ENCODE assay signal across 8 cellular contexts in the genomic region with DNA sequence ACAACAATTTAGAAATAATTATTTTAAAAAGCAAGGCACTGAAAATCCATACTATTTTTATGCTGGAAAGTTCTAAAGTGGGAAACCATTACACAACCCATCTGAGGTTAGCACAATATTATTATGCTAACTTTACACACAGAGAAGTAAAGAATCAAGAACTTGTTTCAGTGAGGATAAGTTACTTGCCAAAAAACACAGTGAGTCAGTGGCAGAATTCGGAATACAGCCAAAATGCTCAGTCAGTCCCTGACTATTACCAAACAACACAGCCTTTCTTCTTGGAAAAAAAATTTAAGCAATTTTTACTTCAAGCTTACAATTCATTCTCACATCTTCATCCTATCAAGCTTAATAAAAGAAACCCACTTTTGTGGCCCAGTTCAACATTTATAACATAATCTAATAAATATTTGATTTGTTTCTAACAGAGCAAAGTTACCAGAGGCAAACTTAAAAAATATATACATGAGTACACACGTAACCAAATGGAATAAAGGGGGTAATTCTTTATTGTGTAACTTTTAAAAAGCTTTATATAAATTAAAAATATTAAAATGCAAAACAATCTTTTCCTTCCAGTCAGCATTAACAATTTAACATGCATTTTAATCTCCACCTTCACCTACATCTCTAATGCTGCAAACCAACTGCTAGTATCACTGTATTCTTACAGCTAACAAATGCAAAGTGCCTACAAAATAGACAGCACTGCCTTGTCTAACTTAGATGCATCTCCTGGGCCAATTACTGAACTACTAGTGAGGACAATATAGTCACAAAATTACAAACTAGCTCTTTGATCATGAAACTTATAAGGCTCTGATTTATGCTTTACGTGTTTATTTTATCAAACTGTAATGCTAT. TPM values are rescaled to one million over a fixed set of nuclear protein-coding genes. Genes with fewer than 3 reads are reported as not detected.
DNase-seq lines count a peak whose midpoint lies in the region; ATAC-seq and TF ChIP-seq lines count a peak whose summit lies in the region.
"Had no signal": no experiment of that assay in that cellular context is flagged by ENCODE, and none has a peak within 500 bp of the region (broad histone marks: within the 10 kb centered on the region; RNA-seq: fewer than 3 reads in every experiment).

No MANE protein-coding gene starts in this region.

- no peak for TF ChIP-seq CTCF in body of pancreas (IDR thresholded peaks at IDR 0.05)

- H3K27me3 ChIP-seq in body of pancreas = no peaks in the 10 kb centered on the region
- H3K27me3 ChIP-seq: SJCRH30 had no signal

- no peaks in the 10 kb centered on the region for H3K9me3 ChIP-seq in body of pancreas
- H3K9me3 ChIP-seq: SJCRH30 had no signal

- no peaks in the 10 kb centered on the region for H3K36me3 ChIP-seq in body of pancreas (replicated peaks in 1 of 2; ENCODE audit: insufficient read depth in 1 of 2, low read depth in 2 of 2)

- H3K27ac ChIP-seq in body of pancreas = peak overlapping the region in 1 of 4 donors; percentile 65
- H3K27ac ChIP-seq: SJCRH30 had no signal

- peaks cover 10% of the 10 kb centered on the region for H3K4me1 ChIP-seq in body of pancreas
- H3K4me1 ChIP-seq: SJCRH30 had no signal

- ATAC-seq in body of pancreas = peak; percentile 97
- ATAC-seq in GM19351 (IDR thresholded peaks at IDR 0.05; ENCODE audit: unreplicated experiment) = no peak
- ATAC-seq in GM18870 (IDR thresholded peaks at IDR 0.05; ENCODE audit: unreplicated experiment) = no peak

- peak; percentile 91 for DNase-seq in LHCN-M2 (ENCODE audit: low read depth)
- DNase-seq in body of pancreas = peak; percentile 57 to 83 (median 72)
- DNase-seq in hippocampal formation (lab: John Stamatoyannopoulos, UW) = peak; percentile 58 to 98
- DNase-seq in ureter (ENCODE audit: low spot score) = peak; percentile 69
- no peak for DNase-seq in NCI-H146 treated with DMSO at 0.1 percent for 48 hours (lab: John Stamatoyannopoulos, UW; ENCODE audit: unreplicated experiment)
- DNase-seq: SJCRH30 had no signal

- intact Hi-C loops in body of pancreas (cut with DNase I) = no loop called here

- H3K4me3 ChIP-seq in body of pancreas = no peak overlapping the region
- H3K4me3 ChIP-seq: SJCRH30 had no signal

- 51 to 53% methylated on average over 3 of the region's 3 CpGs for WGBS in body of pancreas, 2 donors

- no peak for TF ChIP-seq POLR2A in body of pancreas (IDR thresholded peaks at IDR 0.05)

RNA-seq across cellular contexts. Expression of gene CCDC88A, which starts 55.2 kb away (rescaled TPM):
- 67.1 and 77.1 TPM in 2 replicates for total RNA-seq in LHCN-M2 (2014; rRNA removed)
- polyA plus RNA-seq in LHCN-M2 (2012) = 10.6 TPM
- total RNA-seq in body of pancreas = 10 to 100 TPM; 49.0 to 50.4 TPM
- 51.0 TPM for total RNA-seq in ureter
